Comparison of ENCODE assay signal across 1 cellular context in the genomic region with DNA sequence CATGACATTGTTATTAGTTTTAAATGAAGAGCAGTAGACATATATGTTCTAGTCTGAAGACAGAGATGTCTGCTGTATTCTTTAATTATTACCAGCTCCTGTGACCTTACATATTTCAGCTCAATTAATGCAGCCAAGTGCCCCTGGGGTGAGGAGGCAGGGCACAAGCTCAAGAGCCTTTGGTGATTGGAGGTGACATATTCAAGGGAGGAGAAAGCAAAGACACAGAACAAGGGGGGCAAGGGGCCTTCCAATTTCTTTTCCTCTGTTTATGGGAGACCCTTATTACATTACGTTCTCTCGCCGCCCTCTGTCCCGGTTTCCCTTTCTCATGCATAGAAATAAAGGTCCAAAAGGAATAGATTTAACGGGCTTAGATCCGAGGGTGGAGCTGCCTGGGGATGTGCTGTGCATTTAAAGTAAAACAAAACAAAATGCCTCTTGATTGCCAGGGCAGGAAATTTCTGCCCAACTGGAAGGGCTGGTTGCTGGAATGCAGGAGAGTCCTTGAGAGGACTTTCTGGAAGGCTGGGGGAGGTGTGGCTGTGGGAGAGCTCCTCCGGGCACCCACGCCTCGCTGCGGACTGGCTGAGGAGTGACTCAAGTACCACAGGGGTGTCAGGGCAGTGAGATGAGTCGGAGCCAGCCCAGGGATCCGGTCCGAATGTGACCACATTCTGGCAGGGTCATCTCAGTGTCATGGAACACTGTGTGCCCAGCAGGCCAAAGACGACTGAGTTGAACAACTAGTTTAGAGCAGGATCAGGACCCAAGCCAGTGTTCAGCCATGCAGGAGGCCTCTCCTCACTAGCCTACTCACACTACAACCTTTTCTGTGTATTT.
TF ChIP-seq lines count a peak whose summit lies in the region.

No MANE protein-coding gene starts in this region.

TF ChIP-seq in SK-N-SH, 30 proteins besides CTCF, POLR2A, EP300 and RAD21 (continued from another document):
- TF ChIP-seq REST (IDR thresholded peaks at IDR 0.05; ENCODE audit: low read depth, low read length): no peak
